Comparison of ENCODE assay signal across 8 cellular contexts in the genomic region with DNA sequence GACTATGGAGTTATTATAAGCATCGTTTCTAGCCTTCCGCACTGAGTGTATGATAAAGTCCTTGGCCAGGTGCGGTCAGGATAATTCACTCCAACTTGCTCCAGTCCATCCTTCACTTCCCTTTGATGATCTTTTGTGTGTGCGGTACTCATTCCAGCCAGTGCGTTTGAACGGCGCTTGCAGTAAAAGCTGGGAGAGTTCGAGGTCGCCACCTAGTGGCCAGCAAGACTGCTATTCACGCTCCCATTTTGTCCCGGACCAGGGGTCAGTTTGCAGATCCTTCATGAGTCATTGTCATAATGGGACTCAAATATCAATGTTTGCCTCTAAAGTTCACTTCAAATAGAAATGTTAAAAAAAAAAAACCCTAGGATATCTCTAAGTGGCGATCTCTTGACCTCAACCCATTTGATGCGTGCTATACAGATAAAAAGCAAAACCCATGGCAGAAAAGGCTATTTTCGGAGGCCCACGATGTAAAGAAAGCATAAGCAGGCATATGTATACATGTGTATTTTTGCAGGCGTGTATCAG.
A peak's percentile ranks its signal among the peaks of the same experiment; 100 is the strongest.
DNase-seq lines count a peak whose midpoint lies in the region; ATAC-seq and TF ChIP-seq lines count a peak whose summit lies in the region.

No MANE protein-coding gene starts in this region.

- TF ChIP-seq EP300 in sigmoid colon (IDR thresholded peaks at IDR 0.05) = no peak

- H3K9me3 ChIP-seq in right cardiac atrium (ENCODE audit: control insufficient read depth, low read length) (no peaks in the 10 kb centered on the region), sigmoid colon (no peaks in the 10 kb centered on the region)
- no peaks in the 10 kb centered on the region for H3K9me3 ChIP-seq in CD4-positive, alpha-beta memory T cell (ENCODE audit: control insufficient read depth in 1 of 2, low read length in 2 of 2)

- H3K27me3 Mint-ChIP-seq in activated naive CD8-positive, alpha-beta T cell treated with anti-CD3 and anti-CD28 coated beads for 36 hours = no peaks in the 10 kb centered on the region
- peaks cover 0 to 14% (median 0%) of the 10 kb centered on the region in 5 donors for H3K27me3 Mint-ChIP-seq in naive thymus-derived CD8-positive, alpha-beta T cell
- peaks cover 0 to 2% of the 10 kb centered on the region in 2 donors for H3K27me3 Mint-ChIP-seq in CD4-positive, alpha-beta memory T cell

- H3K27ac Mint-ChIP-seq in activated naive CD8-positive, alpha-beta T cell treated with anti-CD3 and anti-CD28 coated beads for 36 hours = no peak overlapping the region
- no peak overlapping the region for H3K27ac Mint-ChIP-seq in naive thymus-derived CD8-positive, alpha-beta T cell
- H3K27ac Mint-ChIP-seq in CD4-positive, alpha-beta memory T cell = no peak overlapping the region

- H3K4me3 ChIP-seq in right cardiac atrium (ENCODE audit: low read length) (no peak overlapping the region), sigmoid colon (no peak overlapping the region)
- no peak overlapping the region for H3K4me3 ChIP-seq in CD4-positive, alpha-beta memory T cell (ENCODE audit: low read length in 2 of 2)

- H3K4me1 Mint-ChIP-seq in activated naive CD8-positive, alpha-beta T cell treated with anti-CD3 and anti-CD28 coated beads for 36 hours = no peaks in the 10 kb centered on the region
- peaks cover 0 to 4% (median 0%) of the 10 kb centered on the region in 4 donors for H3K4me1 Mint-ChIP-seq in naive thymus-derived CD8-positive, alpha-beta T cell
- peaks cover 0 to 2% (median 0%) of the 10 kb centered on the region in 4 donors for H3K4me1 Mint-ChIP-seq in CD4-positive, alpha-beta memory T cell

- CTCF ChIA-PET in CD4-positive, alpha-beta memory T cell (lab: Charles Lee; ENCODE audit: partially characterized antibody) = no interaction called here

- ATAC-seq in HG02642 (IDR thresholded peaks at IDR 0.05; ENCODE audit: poor library complexity, unreplicated experiment) (peak; percentile 63), right cardiac atrium (peak in 1 of 2 donors; percentile 66)
- no peak for ATAC-seq in naive thymus-derived CD8-positive, alpha-beta T cell

- DNase-seq in DMS53 (lab: John Stamatoyannopoulos, UW) = peak; percentile 92
- DNase-seq in NCI-H510A (lab: John Stamatoyannopoulos, UW) = peak; percentile 27
- DNase-seq in activated naive CD8-positive, alpha-beta T cell treated with anti-CD3 and anti-CD28 coated beads for 36 hours = peak; percentile 37
- peak; percentile 70 to 79 (median 77) for DNase-seq in right cardiac atrium
- no peak for DNase-seq in sigmoid colon
- DNase-seq in naive thymus-derived CD8-positive, alpha-beta T cell = no peak
- no peak for DNase-seq in CD4-positive, alpha-beta memory T cell

- peaks cover 3% of the 10 kb centered on the region for H3K9me3 Mint-ChIP-seq in activated naive CD8-positive, alpha-beta T cell treated with anti-CD3 and anti-CD28 coated beads for 36 hours
- H3K9me3 Mint-ChIP-seq in naive thymus-derived CD8-positive, alpha-beta T cell = peaks cover 0 to 12% (median 5%) of the 10 kb centered on the region in 9 donors
- peaks cover 0 to 18% (median 8%) of the 10 kb centered on the region in 8 donors for H3K9me3 Mint-ChIP-seq in CD4-positive, alpha-beta memory T cell

- H3K27me3 ChIP-seq in right cardiac atrium (ENCODE audit: control insufficient read depth, insufficient read depth) (no peaks in the 10 kb centered on the region), sigmoid colon (no peaks in the 10 kb centered on the region)
- no peaks in the 10 kb centered on the region for H3K27me3 ChIP-seq in CD4-positive, alpha-beta memory T cell (ENCODE audit: insufficient read depth, low read length)

- no peak for TF ChIP-seq POLR2A in sigmoid colon (IDR thresholded peaks at IDR 0.05)

- POLR2A ChIA-PET in naive thymus-derived CD8-positive, alpha-beta T cell (lab: Charles Lee) = no interaction called here
- POLR2A ChIA-PET in CD4-positive, alpha-beta memory T cell (lab: Charles Lee; ENCODE audit: partially characterized antibody) = no interaction called here

- H3K27ac ChIP-seq in right cardiac atrium (ENCODE audit: low read length) (no peak overlapping the region), sigmoid colon (no peak overlapping the region)
- H3K27ac ChIP-seq in CD4-positive, alpha-beta memory T cell (ENCODE audit: low read depth, low read length) = no peak overlapping the region

- H3K4me3 Mint-ChIP-seq in activated naive CD8-positive, alpha-beta T cell treated with anti-CD3 and anti-CD28 coated beads for 36 hours = no peak overlapping the region
- no peak overlapping the region for H3K4me3 Mint-ChIP-seq in naive thymus-derived CD8-positive, alpha-beta T cell
- no peak overlapping the region for H3K4me3 Mint-ChIP-seq in CD4-positive, alpha-beta memory T cell

- no peaks in the 10 kb centered on the region for H3K36me3 Mint-ChIP-seq in activated naive CD8-positive, alpha-beta T cell treated with anti-CD3 and anti-CD28 coated beads for 36 hours
- peaks cover 0 to 7% (median 0%) of the 10 kb centered on the region in 3 donors for H3K36me3 Mint-ChIP-seq in naive thymus-derived CD8-positive, alpha-beta T cell
- H3K36me3 Mint-ChIP-seq in CD4-positive, alpha-beta memory T cell = no peaks in the 10 kb centered on the region

- peak; percentile 19 to 69 (median 53) for TF ChIP-seq CTCF in sigmoid colon (IDR thresholded peaks at IDR 0.05)

- 21% methylated on average over 16 of the region's 16 CpGs for WGBS in right cardiac atrium
- WGBS in sigmoid colon, 2 donors = 25 to 26% methylated on average over 16 of the region's 16 CpGs

- H3K4me1 ChIP-seq in right cardiac atrium (ENCODE audit: control insufficient read depth, insufficient read depth, low read length) = no peaks in the 10 kb centered on the region
- no peaks in the 10 kb centered on the region for H3K4me1 ChIP-seq in sigmoid colon
- no peaks in the 10 kb centered on the region for H3K4me1 ChIP-seq in CD4-positive, alpha-beta memory T cell (ENCODE audit: insufficient read depth, low read length)

- no peaks in the 10 kb centered on the region for H3K36me3 ChIP-seq in sigmoid colon
- H3K36me3 ChIP-seq in CD4-positive, alpha-beta memory T cell (ENCODE audit: insufficient read depth, low read length) = no peaks in the 10 kb centered on the region

- intact Hi-C loops in right cardiac atrium (cut with DNase I) (loop anchor here in 1 of 4 donors (5.0 to 10.0 kb wide), 2 partner anchors 908 to 1146 kb away; no protein-coding TSS in a partner anchor), sigmoid colon (cut with DNase I) (loop anchor here (10.0 kb wide), 3 partner anchors 768 to 1148 kb away; no protein-coding TSS in a partner anchor)
- intact Hi-C loops in CD4-positive, alpha-beta memory T cell (cut with micrococcal nuclease) = no loop called here

Comparison
In these comparisons a context has a peak if more than half of its experiments do, and no peak if none do; other contexts are left out.
1. DNase-seq: peak in DMS53 (single experiment), NCI-H510A (single experiment), activated naive CD8-positive, alpha-beta T cell treated with anti-CD3 and anti-CD28 coated beads for 36 hours (single experiment) and right cardiac atrium (3 of 3); none in sigmoid colon (single experiment), naive thymus-derived CD8-positive, alpha-beta T cell (0 of 10) and CD4-positive, alpha-beta memory T cell (0 of 5).